20 cellular contexts compared by ENCODE assay signal in genomic region chr2:232228332-232228731, GRCh38.
"Had no signal": no experiment of that assay in that cellular context is flagged by ENCODE, and none has a peak within 500 bp of the region (broad histone marks: within the 10 kb centered on the region; RNA-seq: fewer than 3 reads in every experiment).

No MANE protein-coding gene starts in this region.

- H3K36me3 ChIP-seq: MG63 had no signal

- H3K27me3 ChIP-seq: MG63 had no signal

- H3K4me3 ChIP-seq: MG63 had no signal

- DNase-seq: activated B cell treated with CpG ODN at 0.5 μM for 24 hours; activated CD4-positive, alpha-beta T cell treated with anti-CD3 and anti-CD28 coated beads for 1 hour; activated CD4-positive, alpha-beta T cell treated with anti-CD3 and anti-CD28 coated beads, Interleukin-2, amount 10 ng/mL, durations not matched to agents 24 days and 14 days; activated CD4-positive, alpha-beta T cell treated with anti-CD3 and anti-CD28 coated beads, Interleukin-2, amount 50 U/mL, for 48 hours; activated gamma-delta T cell; activated naive CD4-positive, alpha-beta T cell treated with anti-CD3 and anti-CD28 coated beads for 36 hours; activated T-cell treated with anti-CD3 and anti-CD28 coated beads for 4 hours; activated T-cell treated with anti-CD3 and anti-CD28 coated beads, Interleukin-2, amount 50 U/mL, for 48 hours; amygdala; MG63; MV-4-11; NCI-H1105; NCI-H1436 treated with DMSO at 0.1 percent for 48 hours; NCI-H187; NCI-H2081; NCI-H510A treated with DMSO at 0.1 percent for 48 hours; SHP77 treated with DMSO at 0.1 percent for 48 hours; T-helper 17 cell; T-helper 9 cell had no signal

- H3K9me3 ChIP-seq: MG63 had no signal

- ATAC-seq: activated T-helper 17 cell treated with anti-CD3 and anti-CD28 coated beads, Interleukin-2, amount 50 U/mL, for 72 hours; T-helper 17 cell had no signal
